Comparison of ENCODE assay signal across 13 cellular contexts in genomic region chr1:112544753-112545152, GRCh38. TPM values are rescaled to one million over a fixed set of nuclear protein-coding genes. Genes with fewer than 3 reads are reported as not detected.
A peak's percentile ranks its signal among the peaks of the same experiment; 100 is the strongest.
DNase-seq lines count a peak whose midpoint lies in the region; ATAC-seq and TF ChIP-seq lines count a peak whose summit lies in the region.
"Had no signal": no experiment of that assay in that cellular context is flagged by ENCODE, and none has a peak within 500 bp of the region (broad histone marks: within the 10 kb centered on the region; RNA-seq: fewer than 3 reads in every experiment).

No MANE protein-coding gene starts in this region.

- H2BK120ac ChIP-seq in IMR-90 (ENCODE audit: low read depth, low read length): 0 out of 2 replicates have a peak overlapping the region, but pooled peaks have one; percentile 17

- H3K9ac ChIP-seq in IMR-90 (ENCODE audit: low read depth, low read length) (no peak overlapping the region; the same call in 1 of the 2 replicates), subcutaneous abdominal adipose tissue (ENCODE audit: low read length in 5 of 5) (peak overlapping the region in 1 of 5 donors; percentile 56)

- H3K4me3 ChIP-seq in IMR-90 (ENCODE audit: insufficient read depth, low read depth, low read length): no peak overlapping the region
- H3K4me3 ChIP-seq in cardiac fibroblast (replicated peaks in 1 of 2; ENCODE audit: low read depth in 2 of 2, low read length in 2 of 2): no peak overlapping the region
- H3K4me3 ChIP-seq in left lung: no peak overlapping the region
- H3K4me3 ChIP-seq in subcutaneous abdominal adipose tissue (ENCODE audit: low read depth in 1 of 5, low read length in 5 of 5): no peak overlapping the region

- H2AK5ac ChIP-seq in IMR-90 (ENCODE audit: low read depth, low read length): no peak overlapping the region

- BruUV-seq in IMR-90 (replicated peaks; lab: Mats Ljungman, UMichigan): no TSS peak

- H3K4me1 ChIP-seq in IMR-90 (ENCODE audit: control insufficient read depth, insufficient read depth, low read length) (peaks cover 5% of the 10 kb centered on the region; the same call in 1 of the 2 replicates), left lung (peaks cover 0 to 4% of the 10 kb centered on the region in 2 donors), subcutaneous abdominal adipose tissue (ENCODE audit: control insufficient read depth in 5 of 5, insufficient read depth in 5 of 5, low read length in 5 of 5) (peaks cover 0 to 18% (median 15%) of the 10 kb centered on the region in 5 donors)

- no peaks in the 10 kb centered on the region for H4K20me1 ChIP-seq in IMR-90 (ENCODE audit: insufficient read depth, low read length)

- H3K23ac ChIP-seq in IMR-90 (ENCODE audit: low read depth, low read length): no peak overlapping the region

- H3K56ac ChIP-seq in IMR-90 (ENCODE audit: extremely low read depth, insufficient read depth, low read length): no peak overlapping the region

- peak overlapping the region in 1 of 2 experiments; percentile 86; a peak in 2 of 4 replicates for H4K8ac ChIP-seq in IMR-90 (ENCODE audit: low read depth in 2 of 2, low read length in 2 of 2)

- H2BK5ac ChIP-seq in IMR-90 (ENCODE audit: low read depth, low read length, poor library complexity, severe bottlenecking): peak overlapping the region; percentile 98

- peaks cover 11% of the 10 kb centered on the region for H3K9me1 ChIP-seq in IMR-90 (ENCODE audit: insufficient read depth, low read length)

- POLR2A ChIA-PET in IMR-90 (lab: Charles Lee; ENCODE audit: unreplicated experiment): interaction anchor here (0.5 kb wide), 1 partner anchor 151 kb away, joined by 4 read pairs; no protein-coding TSS in a partner anchor

- peak; percentile 50 for ATAC-seq in IMR-90 (ENCODE audit: low read depth)
- ATAC-seq in left lung: no peak
- ATAC-seq in GM21367 (IDR thresholded peaks at IDR 0.05; ENCODE audit: unreplicated experiment): no peak
- ATAC-seq: Right ventricle myocardium inferior had no signal

- H2AK9ac ChIP-seq in IMR-90 (replicated peaks; ENCODE audit: low read depth, low read length, poor library complexity): no peak overlapping the region

- CTCF ChIA-PET in IMR-90 (lab: Yijun Ruan, JAX): interaction anchor here (1.7 kb wide), 1 partner anchor 43 kb away, joined by 4 read pairs; no protein-coding TSS in a partner anchor

- peak overlapping the region; percentile 32; the same call in 1 of the 2 replicates for H3K18ac ChIP-seq in IMR-90 (ENCODE audit: low read depth, low read length)

- no peak for TF ChIP-seq CTCF in IMR-90 (conservative IDR thresholded peaks at IDR 0.05; ENCODE audit: low read depth, low read length)
- TF ChIP-seq CTCF in cardiac fibroblast (IDR thresholded peaks at IDR 0.05; ENCODE audit: low read depth, low read length): no peak
- no peak for TF ChIP-seq CTCF in left lung (IDR thresholded peaks at IDR 0.05)

- peaks cover 4% of the 10 kb centered on the region; the same call in 1 of the 2 replicates for H3K36me3 ChIP-seq in IMR-90 (ENCODE audit: control insufficient read depth, insufficient read depth, low read length)
- peaks cover 0 to 34% of the 10 kb centered on the region in 2 donors for H3K36me3 ChIP-seq in left lung
- H3K36me3 ChIP-seq in subcutaneous abdominal adipose tissue (ENCODE audit: control insufficient read depth in 5 of 5, insufficient read depth in 5 of 5, low read length in 5 of 5): peaks cover 2 to 13% (median 9%) of the 10 kb centered on the region in 5 donors

- peak overlapping the region; percentile 71; the same call in 1 of the 2 replicates for H2BK20ac ChIP-seq in IMR-90 (ENCODE audit: low read depth, low read length)

- H4K5ac ChIP-seq in IMR-90 (ENCODE audit: low read depth, low read length): no peak overlapping the region

- H2BK15ac ChIP-seq in IMR-90 (ENCODE audit: low read depth, low read length): no peak overlapping the region; the same call in 2 of the 3 replicates

- DNase-seq in IMR-90 (peak; percentile 55), cardiac fibroblast (ENCODE audit: low read depth in 2 of 2) (peak; percentile 76 to 83), left lung (no peak), DMS79 treated with DMSO at 0.1 percent for 48 hours (lab: John Stamatoyannopoulos, UW) (no peak), hepatic stellate cell (ENCODE audit: low spot score) (no peak), NCI-H748 (lab: John Stamatoyannopoulos, UW; ENCODE audit: unreplicated experiment) (no peak)
- DNase-seq: CD4-positive, alpha-beta T cell; immature natural killer cell; NCI-H1105 treated with DMSO at 0.1 percent for 48 hours; NCI-H526 treated with DMSO at 0.1 percent for 48 hours had no signal

- in situ Hi-C loops in IMR-90 (cut with MboI; ENCODE audit: low sequenced_read_pairs): no loop called here

- no peak overlapping the region for H2AFZ ChIP-seq in IMR-90 (replicated peaks; ENCODE audit: low read length, poor library complexity)

- H3K4ac ChIP-seq in IMR-90 (ENCODE audit: low read depth, low read length): peak overlapping the region; percentile 64; the same call in 1 of the 2 replicates

- dilution Hi-C loops in IMR-90 (cut with HindIII; ENCODE audit: low sequenced_read_pairs, unreplicated experiment): no loop called here

- no peak overlapping the region for H4K91ac ChIP-seq in IMR-90 (ENCODE audit: insufficient read depth, low read depth, low read length)

- no peaks in the 10 kb centered on the region for H3K27me3 ChIP-seq in IMR-90 (ENCODE audit: control insufficient read depth, insufficient read depth, low read length)
- no peaks in the 10 kb centered on the region for H3K27me3 ChIP-seq in left lung
- H3K27me3 ChIP-seq in subcutaneous abdominal adipose tissue (ENCODE audit: control insufficient read depth in 5 of 5, insufficient read depth in 4 of 5, low read length in 5 of 5): no peaks in the 10 kb centered on the region

- peak overlapping the region; percentile 81; the same call in 1 of the 2 replicates for H3K27ac ChIP-seq in IMR-90 (ENCODE audit: insufficient read depth, low read length)
- peak overlapping the region; percentile 30 to 72 for H3K27ac ChIP-seq in left lung
- peak overlapping the region; percentile 77 for H3K27ac ChIP-seq in subcutaneous abdominal adipose tissue (ENCODE audit: low read depth, low read length)

- H3K14ac ChIP-seq in IMR-90 (replicated peaks; ENCODE audit: low read depth, low read length): no peak overlapping the region

- TF ChIP-seq POLR2A in IMR-90 (IDR thresholded peaks at IDR 0.05; ENCODE audit: low read depth, low read length): no peak

- H3K9me3 ChIP-seq in IMR-90 (ENCODE audit: control insufficient read depth, insufficient read depth, low read length): no peaks in the 10 kb centered on the region
- H3K9me3 ChIP-seq in left lung: no peaks in the 10 kb centered on the region
- H3K9me3 ChIP-seq in subcutaneous abdominal adipose tissue (ENCODE audit: control insufficient read depth in 5 of 5, low read length in 5 of 5): no peaks in the 10 kb centered on the region

- no CpG with 5 or more reads among the region's 3 CpGs for WGBS in IMR-90 (ENCODE audit: extremely low coverage in 2 of 2, insufficient read length in 1 of 2), 2 experiments

- peaks cover 0 to 7% of the 10 kb centered on the region in 2 experiments; a peak in 2 of 4 replicates for H3K79me1 ChIP-seq in IMR-90 (ENCODE audit: low read depth in 1 of 2, low read length in 2 of 2)

- intact Hi-C loops in IMR-90 (cut with micrococcal nuclease) (loop anchor here (2.0 to 5.0 kb wide), 2 partner anchors 33 to 42 kb away; no protein-coding TSS in a partner anchor), left lung (cut with DNase I) (no loop called here)

- TF ChIP-seq RAD21 in IMR-90 (IDR thresholded peaks at IDR 0.05; ENCODE audit: low read length): no peak

- H3K4me2 ChIP-seq in IMR-90 (ENCODE audit: low read depth, low read length): peak overlapping the region; percentile 19; the same call in 1 of the 2 replicates

TF ChIP-seq in IMR-90, 13 proteins besides CTCF, POLR2A, EP300 and RAD21:
- TF ChIP-seq MAFK (IDR thresholded peaks at IDR 0.05; ENCODE audit: low read depth, low read length) (no peak), RFX5 (IDR thresholded peaks at IDR 0.05; ENCODE audit: low read depth, low read length) (no peak), CHD1 (IDR thresholded peaks at IDR 0.05; ENCODE audit: low read depth, low read length) (no peak), MXI1 (IDR thresholded peaks at IDR 0.05; ENCODE audit: borderline replicate concordance, low read depth, low read length) (no peak), NFE2L2 (IDR thresholded peaks at IDR 0.05; ENCODE audit: low read depth, low read length) (no peak), FOS (IDR thresholded peaks at IDR 0.05; ENCODE audit: low read depth, low read length) (no peak), RCOR1 (IDR thresholded peaks at IDR 0.05; ENCODE audit: insufficient replicate concordance, low read length) (no peak), ELK1 (IDR thresholded peaks at IDR 0.05; ENCODE audit: borderline replicate concordance, low read depth, low read length) (no peak), MAZ (IDR thresholded peaks at IDR 0.05; ENCODE audit: borderline replicate concordance, low read depth, low read length) (no peak), SMC3 (IDR thresholded peaks at IDR 0.05; ENCODE audit: low read depth, low read length) (no peak), CEBPB (IDR thresholded peaks at IDR 0.05; ENCODE audit: low read depth, low read length) (no peak), BHLHE40 (IDR thresholded peaks at IDR 0.05; ENCODE audit: low read depth, low read length) (no peak)
- TF ChIP-seq, protein P1, sequence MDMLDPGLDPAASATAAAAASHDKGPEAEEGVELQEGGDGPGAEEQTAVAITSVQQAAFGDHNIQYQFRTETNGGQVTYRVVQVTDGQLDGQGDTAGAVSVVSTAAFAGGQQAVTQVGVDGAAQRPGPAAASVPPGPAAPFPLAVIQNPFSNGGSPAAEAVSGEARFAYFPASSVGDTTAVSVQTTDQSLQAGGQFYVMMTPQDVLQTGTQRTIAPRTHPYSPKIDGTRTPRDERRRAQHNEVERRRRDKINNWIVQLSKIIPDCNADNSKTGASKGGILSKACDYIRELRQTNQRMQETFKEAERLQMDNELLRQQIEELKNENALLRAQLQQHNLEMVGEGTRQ (IDR thresholded peaks at IDR 0.05; ENCODE audit: low read depth, low read length): no peak

RNA-seq across cellular contexts. Expression of gene WNT2B, which starts 36.0 kb away (rescaled TPM):
- total RNA-seq in IMR-90 (2012; rRNA removed) (0.54 and 0.56 TPM in 2 replicates), left lung (1 to 10 TPM; 4.5 to 5.3 TPM)
- 0.50 TPM in 2 replicates for polyA plus RNA-seq in IMR-90 (2012; rRNA removed)
- 0.16 and 0.30 TPM in 2 replicates for polyA plus RNA-seq in IMR-90 (2012; cell fraction: cytosol; rRNA removed)
- polyA plus RNA-seq in IMR-90 (2012; cell fraction: nucleus; rRNA removed; ENCODE audit: low replicate concordance): 3.6 and 4.1 TPM in 2 replicates

Comparison
In these comparisons a context has a peak if more than half of its experiments do, and no peak if none do; other contexts are left out.
1. DNase-seq: peak in IMR-90 (single experiment) and cardiac fibroblast (2 of 2); none in left lung (0 of 2), DMS79 treated with DMSO at 0.1 percent for 48 hours (single experiment), hepatic stellate cell (single experiment) and NCI-H748 (single experiment).
2. Peak in every context shown above with its lines, with median percentiles within 50 percentile points of each other: H3K27ac ChIP-seq.